17 cellular contexts compared by ENCODE assay signal in the genomic region with DNA sequence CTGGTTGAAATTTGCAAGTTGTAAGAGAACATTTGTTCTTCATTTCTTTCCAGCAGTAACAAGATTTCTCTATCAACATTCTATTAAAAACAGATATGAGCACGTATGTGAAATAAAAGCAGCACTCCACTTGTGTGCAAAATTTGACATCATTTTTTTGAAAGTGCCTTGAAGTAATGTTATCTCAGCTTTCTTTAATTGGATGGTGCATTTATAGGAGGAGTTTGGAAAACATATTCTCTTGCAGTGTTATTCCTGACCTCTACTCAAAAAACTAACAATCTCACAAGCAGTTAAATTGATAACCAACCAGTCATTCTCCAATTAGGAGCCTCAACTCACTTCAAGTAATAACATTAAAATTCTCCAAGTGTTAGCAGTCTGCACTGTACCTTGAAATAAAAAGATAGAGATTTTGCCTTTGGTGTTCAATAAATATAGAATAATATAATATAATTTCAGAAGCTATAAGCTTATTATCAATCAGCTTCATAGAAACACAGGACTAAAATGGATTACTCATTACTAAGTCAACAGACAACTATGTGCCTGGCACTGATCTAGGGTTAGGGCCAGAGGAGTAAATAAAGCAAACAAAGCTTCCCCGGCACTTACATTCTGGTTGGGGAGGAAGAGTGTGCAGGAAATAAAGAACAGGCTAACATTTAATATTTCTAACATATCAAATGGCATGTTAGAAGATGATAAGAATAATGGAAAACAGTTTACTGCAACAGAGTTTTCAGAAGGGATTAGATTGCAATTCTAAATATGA.
A peak's percentile ranks its signal among the peaks of the same experiment; 100 is the strongest.
DNase-seq lines count a peak whose midpoint lies in the region; ATAC-seq and TF ChIP-seq lines count a peak whose summit lies in the region.
"Had no signal": no experiment of that assay in that cellular context is flagged by ENCODE, and none has a peak within 500 bp of the region (broad histone marks: within the 10 kb centered on the region; RNA-seq: fewer than 3 reads in every experiment).

No MANE protein-coding gene starts in this region.

- H3K27ac ChIP-seq in dorsolateral prefrontal cortex: peak overlapping the region in 47 of 59 donors; percentile 2 to 84 (median 56)
- H3K27ac ChIP-seq: right atrium auricular region had no signal

- TF ChIP-seq CTCF in dorsolateral prefrontal cortex (IDR thresholded peaks at IDR 0.05 in 54 of 56, conservative IDR thresholded peaks at IDR 0.05 in 2 of 56; ENCODE audit: low read depth in 1 of 56, partially characterized antibody in 56 of 56): no peak

- intact Hi-C loops in dorsolateral prefrontal cortex (cut with DNase I): loop anchor here in 1 of 2 donors (10.0 kb wide), 1 partner anchor 358 kb away; no protein-coding TSS in a partner anchor

- ATAC-seq in HG02642 (IDR thresholded peaks at IDR 0.05; ENCODE audit: poor library complexity, unreplicated experiment): no peak
- no peak for ATAC-seq in stimulated activated naive CD8-positive, alpha-beta T cell treated with anti-CD3 and anti-CD28 coated beads, Interleukin-15, Interleukin-2, amounts not matched to agents 100 U/mL and 50 U/mL, for 24 hours
- ATAC-seq: activated T-cell treated with anti-CD3 and anti-CD28 coated beads, Interleukin-2, amount 50 U/mL, for 4 hours; left colon; natural killer cell; stimulated activated naive CD8-positive, alpha-beta T cell treated with anti-CD3 and anti-CD28 coated beads, Interleukin-15, amount 100 ng/mL, for 72 hours had no signal

- H3K27me3 ChIP-seq in dorsolateral prefrontal cortex: no peaks in the 10 kb centered on the region
- H3K27me3 ChIP-seq: right atrium auricular region had no signal

- peak; percentile 68 for DNase-seq in ELR (ENCODE audit: low read depth)
- peak; percentile 50 for DNase-seq in NCI-H146 treated with DMSO at 0.1 percent for 48 hours (lab: John Stamatoyannopoulos, UW; ENCODE audit: unreplicated experiment)
- no peak for DNase-seq in dorsolateral prefrontal cortex
- peak; percentile 39 for DNase-seq in pons (ENCODE audit: low spot score)
- DNase-seq in NCI-H524 treated with DMSO at 0.1 percent for 48 hours (lab: John Stamatoyannopoulos, UW): no peak
- no peak for DNase-seq in stimulated activated naive CD8-positive, alpha-beta T cell treated with anti-CD3 and anti-CD28 coated beads, Interleukin-15, Interleukin-2, amounts not matched to agents 100 U/mL and 50 U/mL, for 24 hours
- DNase-seq: activated T-cell treated with anti-CD3 and anti-CD28 coated beads, Interleukin-2, amount 50 U/mL, for 4 hours; aorta; CD4-positive, CD25-positive, alpha-beta regulatory T cell; effector memory CD4-positive, alpha-beta T cell; head of caudate nucleus; left colon; natural killer cell; NCI-H1694 treated with DMSO at 0.1 percent for 48 hours; stimulated activated naive CD8-positive, alpha-beta T cell treated with anti-CD3 and anti-CD28 coated beads, Interleukin-15, amount 100 ng/mL, for 72 hours had no signal

- no peak overlapping the region for H3K4me3 ChIP-seq in dorsolateral prefrontal cortex
- H3K4me3 ChIP-seq: right atrium auricular region had no signal

Comparison
In these comparisons a context has a peak if more than half of its experiments do, and no peak if none do; other contexts are left out.
1. DNase-seq: peak in ELR (single experiment), NCI-H146 treated with DMSO at 0.1 percent for 48 hours (single experiment) and pons (single experiment); none in dorsolateral prefrontal cortex (0 of 10), NCI-H524 treated with DMSO at 0.1 percent for 48 hours (single experiment) and stimulated activated naive CD8-positive, alpha-beta T cell treated with anti-CD3 and anti-CD28 coated beads, Interleukin-15, Interleukin-2, amounts not matched to agents 100 U/mL and 50 U/mL, for 24 hours (single experiment).